8 cellular contexts compared by ENCODE assay signal in the genomic region with DNA sequence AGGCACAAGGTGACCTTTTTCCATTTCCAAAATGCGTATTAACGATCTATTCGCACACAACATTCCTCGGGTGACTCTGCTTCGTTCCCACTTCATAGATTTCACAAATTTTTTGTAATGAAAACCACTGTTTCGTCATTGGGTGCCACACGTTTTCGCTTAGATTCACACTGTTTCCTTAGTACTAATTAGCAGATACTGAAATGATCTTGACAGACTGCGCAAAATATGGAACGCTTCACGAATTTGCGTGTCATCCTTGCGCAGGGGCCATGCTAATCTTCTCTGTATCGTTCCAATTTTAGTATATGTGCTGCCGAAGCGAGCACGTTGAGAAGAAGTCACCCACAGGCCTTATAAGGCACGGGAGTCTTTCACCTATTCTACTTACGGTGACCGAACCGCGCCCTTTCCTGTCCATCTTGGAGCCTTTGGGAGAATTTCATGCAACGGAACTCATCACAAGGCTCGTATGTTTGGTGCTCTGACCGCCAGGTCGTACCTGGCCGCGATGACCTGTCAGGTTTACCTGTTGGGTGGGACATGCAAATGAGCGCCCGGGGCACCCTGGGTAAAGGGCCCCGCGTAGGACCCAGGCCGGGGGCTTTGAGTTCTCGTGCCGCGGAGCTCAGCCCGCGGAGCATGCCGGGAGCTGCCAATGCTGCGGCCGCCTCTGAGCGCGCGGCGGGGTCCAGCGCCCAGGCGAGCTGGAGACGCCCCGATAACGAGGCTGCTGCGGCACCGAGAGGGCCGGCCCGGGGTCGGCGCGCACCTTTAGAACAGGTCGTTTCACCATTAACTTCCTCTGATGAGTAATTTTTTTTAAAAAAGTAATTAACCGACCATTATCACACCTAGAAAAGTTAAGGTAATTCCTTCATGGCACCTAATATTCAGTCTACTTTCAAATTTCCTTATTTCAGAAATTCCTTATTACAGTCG. TPM values are rescaled to one million over a fixed set of nuclear protein-coding genes. Genes with fewer than 3 reads are reported as not detected.
DNase-seq lines count a peak whose midpoint lies in the region; ATAC-seq and TF ChIP-seq lines count a peak whose summit lies in the region.

A gene (minus strand): TSS at position 329 of the 942 bp plus-strand sequence.

- peak; percentile 68 for ATAC-seq in GM19025 (IDR thresholded peaks at IDR 0.05; ENCODE audit: low read depth, unreplicated experiment)
- peak; percentile 50 for ATAC-seq in HG03196 (IDR thresholded peaks at IDR 0.05; ENCODE audit: unreplicated experiment)

- no peaks in the 10 kb centered on the region for H3K36me3 Mint-ChIP-seq in chondrocyte (ENCODE audit: low read depth)

- peaks cover 25% of the 10 kb centered on the region for H3K4me1 Mint-ChIP-seq in chondrocyte (ENCODE audit: low read depth)

- H3K27ac Mint-ChIP-seq in chondrocyte (ENCODE audit: unreplicated experiment), result peak within 1 kb of the TSS; percentile 100

- H3K4me3 ChIP-seq in AG09309 (ENCODE audit: control insufficient read depth, low read depth, low read length), result peak within 1 kb of the TSS; percentile 59

- H3K9me3 Mint-ChIP-seq in chondrocyte (ENCODE audit: low read depth), result no peaks in the 10 kb centered on the region

- DNase-seq in AG09309 (ENCODE audit: low read depth) (peak; percentile 24), NCI-H226 (peak; percentile 76), chondrocyte (ENCODE audit: low spot score) (peak; percentile 96), kidney tubule cell (ENCODE audit: low spot score) (peak; percentile 91)
- DNase-seq in activated CD4-positive, alpha-beta T cell treated with anti-CD3 and anti-CD28 coated beads for 24 hours (ENCODE audit: low read depth in 2 of 2), result peak; percentile 73 to 75
- DNase-seq in stimulated activated CD4-positive, alpha-beta T cell treated with anti-CD3 and anti-CD28 coated beads, Interleukin-1b, Interleukin-23, amount 100 ng/mL, for 1 hour (ENCODE audit: low read depth in 2 of 2), result peak; percentile 76 to 78

- TF ChIP-seq CTCF in AG09309 (IDR thresholded peaks at IDR 0.05; ENCODE audit: control insufficient read depth, insufficient read depth, low read depth, low read length, missing control alignments) (no peak), chondrocyte (IDR thresholded peaks at IDR 0.05) (no peak)

- H3K27me3 Mint-ChIP-seq in chondrocyte (ENCODE audit: low read depth), result peaks cover 5% of the 10 kb centered on the region

- H3K4me3 Mint-ChIP-seq in chondrocyte (ENCODE audit: unreplicated experiment), result peak within 1 kb of the TSS; percentile 89

RNA-seq across cellular contexts. Expression of the gene that starts here (rescaled TPM):
- total RNA-seq in chondrocyte, result not detected in 3 replicates

Comparison
In these comparisons a context has a peak if more than half of its experiments do, and no peak if none do; other contexts are left out.
1. Peak in every context shown above with its lines: DNase-seq, ATAC-seq and H3K4me3 ChIP-seq.
2. Peak in DNase-seq in chondrocyte; RNA of the gene not detected or under 1 TPM.
3. DNase-seq: peak in every context shown above with its lines; median percentile 96 in chondrocyte; 91 in kidney tubule cell; 77 in stimulated activated CD4-positive, alpha-beta T cell treated with anti-CD3 and anti-CD28 coated beads, Interleukin-1b, Interleukin-23, amount 100 ng/mL, for 1 hour; 76 in NCI-H226; 74 in activated CD4-positive, alpha-beta T cell treated with anti-CD3 and anti-CD28 coated beads for 24 hours; 24 in AG09309.